19 cellular contexts compared by ENCODE assay signal in the genomic region with DNA sequence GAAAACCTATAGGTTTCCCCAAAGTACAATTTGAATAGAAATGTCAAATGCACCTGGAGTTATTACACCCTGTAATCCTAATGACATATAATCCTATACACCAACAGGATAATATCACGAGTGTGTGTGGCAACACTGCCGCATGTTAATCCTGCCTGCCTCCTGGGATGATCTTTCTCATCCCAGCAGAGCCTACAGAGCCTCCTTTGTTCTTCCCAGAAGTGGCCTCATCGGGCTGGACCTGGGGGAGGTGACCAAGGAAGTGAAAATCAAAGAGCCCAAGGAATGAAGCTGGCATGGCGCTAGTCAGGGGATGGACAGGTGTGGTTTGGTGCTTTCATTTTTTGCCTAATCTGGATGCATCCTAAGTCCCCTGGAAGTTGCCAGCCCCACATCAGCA. TPM values are rescaled to one million over a fixed set of nuclear protein-coding genes. Genes with fewer than 3 reads are reported as not detected.
DNase-seq lines count a peak whose midpoint lies in the region; FAIRE-seq lines count a peak whose summit lies in the region.
"Had no signal": no experiment of that assay in that cellular context is flagged by ENCODE, and none has a peak within 500 bp of the region (broad histone marks: within the 10 kb centered on the region; RNA-seq: fewer than 3 reads in every experiment).

No MANE protein-coding gene starts in this region.

- H3K4me3 ChIP-seq in H7 (ENCODE audit: insufficient read depth, low read depth, low read length), result no peak overlapping the region
- H3K4me3 ChIP-seq: SK-N-MC had no signal

- DNase-seq in H7 (peak; percentile 69), SK-MEL-5 (ENCODE audit: low read depth, low spot score) (peak; percentile 91), islet precursor cell (peak; percentile 69), urothelium cell line (ENCODE audit: low spot score) (peak; percentile 40), NCI-H1930 (lab: John Stamatoyannopoulos, UW) (no peak), NCI-H2107 (lab: John Stamatoyannopoulos, UW) (no peak), kidney glomerular epithelial cell (lab: John Stamatoyannopoulos, UW) (no peak)
- DNase-seq: ACHN, DMS153, GDM1, HCEC 1CT, KBM-7, NCI-H187, NCI-H226, NCI-H524 treated with DMSO at 0.1 percent for 48 hours had no signal

- peaks cover 11% of the 10 kb centered on the region for H3K27me3 ChIP-seq in H7 (ENCODE audit: control insufficient read depth, insufficient read depth, low read length)

- H3K36me3 ChIP-seq in H7 (replicated peaks; ENCODE audit: control insufficient read depth, insufficient read depth, low read length), result no peaks in the 10 kb centered on the region

- no peak for FAIRE-seq in urothelium cell line (lab: Jason Lieb, UNC)
- FAIRE-seq: HepG2, RCC 7860 had no signal

- in situ Hi-C loops in SK-MEL-5 (cut with HindIII; ENCODE audit: low pct_unique_long_range_greater_than_20kb, low sequenced_read_pairs), result no loop called here

RNA-seq across cellular contexts. Expression of gene LEP, which starts 29.5 kb away (rescaled TPM):
- not detected in 2 replicates for total RNA-seq in H7 (2014; rRNA removed; shearing (Covaris generic))
- not detected in 2 replicates for total RNA-seq in SK-MEL-5 (2014; rRNA removed; shearing (Covaris generic))
- polyA plus RNA-seq in SK-MEL-5 (2015; cell fraction: cytosol; rRNA removed), result not detected in 2 replicates
- not detected in 2 replicates for polyA plus RNA-seq in SK-MEL-5 (2015; cell fraction: nucleus; rRNA removed)
- total RNA-seq: Daoy, HepG2 had no signal

Comparison
In these comparisons a context has a peak if more than half of its experiments do, and no peak if none do; other contexts are left out.
1. DNase-seq: peak in H7 (single experiment), SK-MEL-5 (single experiment), islet precursor cell (single experiment) and urothelium cell line (single experiment); none in NCI-H1930 (0 of 2), NCI-H2107 (single experiment) and kidney glomerular epithelial cell (single experiment).